20 cellular contexts compared by ENCODE assay signal in genomic region chr14:101151930-101152310, GRCh38.
A peak's percentile ranks its signal among the peaks of the same experiment; 100 is the strongest.
DNase-seq lines count a peak whose midpoint lies in the region; ATAC-seq and TF ChIP-seq lines count a peak whose summit lies in the region.
"Had no signal": no experiment of that assay in that cellular context is flagged by ENCODE, and none has a peak within 500 bp of the region (broad histone marks: within the 10 kb centered on the region; RNA-seq: fewer than 3 reads in every experiment).

No MANE protein-coding gene starts in this region.

- no peak for ATAC-seq in HG03565 (IDR thresholded peaks at IDR 0.05; ENCODE audit: unreplicated experiment)
- ATAC-seq: CD8-positive, alpha-beta T cell; HepG2; K562; Right ventricle myocardium inferior had no signal

- H3K4ac ChIP-seq in mesendoderm (ENCODE audit: low read depth, low read length), result no peak overlapping the region

- no peak for TF ChIP-seq CTCF in MM.1S (IDR thresholded peaks at IDR 0.05; ENCODE audit: low read length)

- peaks cover 57% of the 10 kb centered on the region for H3K27me3 ChIP-seq in GM23248 (replicated peaks; ENCODE audit: insufficient read depth)
- peaks cover 30% of the 10 kb centered on the region for H3K27me3 ChIP-seq in adipocyte (replicated peaks; ENCODE audit: control insufficient read depth, insufficient read depth, low read length)
- no peaks in the 10 kb centered on the region for H3K27me3 ChIP-seq in mesendoderm (ENCODE audit: insufficient read depth, low read length, poor library complexity)
- peaks cover 9% of the 10 kb centered on the region for H3K27me3 ChIP-seq in MM.1S (replicated peaks; ENCODE audit: insufficient read depth, low read length)
- H3K27me3 ChIP-seq: SJSA1 had no signal

- no peaks in the 10 kb centered on the region for H3K79me2 ChIP-seq in GM23248 (ENCODE audit: insufficient read depth)
- H3K79me2 ChIP-seq in mesendoderm (ENCODE audit: control insufficient read depth, insufficient read depth, low read length), result no peaks in the 10 kb centered on the region
- H3K79me2 ChIP-seq in MM.1S (ENCODE audit: low read length), result no peaks in the 10 kb centered on the region

- H3K36me3 ChIP-seq in GM23248 (ENCODE audit: low read depth) (no peaks in the 10 kb centered on the region), adipocyte (ENCODE audit: control insufficient read depth, insufficient read depth, low read length, severe bottlenecking) (no peaks in the 10 kb centered on the region), mesendoderm (ENCODE audit: control insufficient read depth, insufficient read depth, low read length) (no peaks in the 10 kb centered on the region), MM.1S (replicated peaks; ENCODE audit: insufficient read depth, low read length) (no peaks in the 10 kb centered on the region)
- H3K36me3 ChIP-seq: SJSA1 had no signal

- no peaks in the 10 kb centered on the region for H3K4me1 ChIP-seq in GM23248 (ENCODE audit: insufficient read depth)
- no peaks in the 10 kb centered on the region for H3K4me1 ChIP-seq in adipocyte (ENCODE audit: control insufficient read depth, insufficient read depth, low read length)
- peaks cover 5% of the 10 kb centered on the region for H3K4me1 ChIP-seq in mesendoderm (ENCODE audit: control insufficient read depth, low read depth, low read length)
- no peaks in the 10 kb centered on the region for H3K4me1 ChIP-seq in MM.1S (ENCODE audit: low read length)

- H2AK5ac ChIP-seq in mesendoderm (ENCODE audit: low read length), result no peak overlapping the region

- H2BK5ac ChIP-seq in mesendoderm (ENCODE audit: low read length), result no peak overlapping the region

- H3K18ac ChIP-seq in mesendoderm (ENCODE audit: low read length), result no peak overlapping the region

- H3K9me3 ChIP-seq in GM23248 (ENCODE audit: low read depth), result no peaks in the 10 kb centered on the region
- H3K9me3 ChIP-seq in adipocyte (ENCODE audit: control insufficient read depth, low read length), result peaks cover 9% of the 10 kb centered on the region
- H3K9me3 ChIP-seq in MM.1S (replicated peaks; ENCODE audit: insufficient read depth, low read length), result no peaks in the 10 kb centered on the region
- H3K9me3 ChIP-seq: SJSA1 had no signal

- no peak overlapping the region for H2BK15ac ChIP-seq in mesendoderm (replicated peaks; ENCODE audit: low read depth)

- H3F3A ChIP-seq in GM23248 (ENCODE audit: insufficient read depth), result no peaks in the 10 kb centered on the region
- H3F3A ChIP-seq in MM.1S (ENCODE audit: insufficient read depth, low read length), result no peaks in the 10 kb centered on the region

- H3K56ac ChIP-seq in mesendoderm (ENCODE audit: low read length), result peak overlapping the region; percentile 83

- no peak overlapping the region for H4K8ac ChIP-seq in mesendoderm (ENCODE audit: low read depth, low read length)

- 29 to 34% methylated on average over 18 of the region's 18 CpGs for WGBS in GM23248 (ENCODE audit: low coverage in 1 of 2, low lambda C conversion rate in 2 of 2, missing lambda C conversion rate in 2 of 2), 2 experiments
- whole genome bisulfite sequencing in mesendoderm (ENCODE audit: extremely low coverage, insufficient coverage, low lambda C conversion rate), result no CpG with 5 or more reads among the region's 18 CpGs

- H2AFZ ChIP-seq in GM23248 (no peak overlapping the region), MM.1S (ENCODE audit: low read length) (no peak overlapping the region)

- H2BK120ac ChIP-seq in mesendoderm (ENCODE audit: low read depth, low read length), result no peak overlapping the region

- peak overlapping the region; percentile 23 for H3K4me2 ChIP-seq in GM23248 (ENCODE audit: unreplicated experiment)
- H3K4me2 ChIP-seq in mesendoderm (ENCODE audit: low read length), result no peak overlapping the region
- H3K4me2 ChIP-seq in MM.1S (ENCODE audit: low read depth, low read length), result no peak overlapping the region

- H3K9ac ChIP-seq in GM23248, result no peak overlapping the region
- no peak overlapping the region for H3K9ac ChIP-seq in adipocyte (ENCODE audit: low read length)
- no peak overlapping the region for H3K9ac ChIP-seq in mesendoderm (ENCODE audit: low read length)
- no peak overlapping the region for H3K9ac ChIP-seq in MM.1S (ENCODE audit: low read length)

- no peak overlapping the region for H4K5ac ChIP-seq in mesendoderm (ENCODE audit: low read length)

- H3K27ac ChIP-seq in GM23248 (no peak overlapping the region), mesendoderm (ENCODE audit: low read depth, low read length) (no peak overlapping the region), MM.1S (ENCODE audit: low read length) (no peak overlapping the region)
- H3K27ac ChIP-seq: SJSA1 had no signal

- peak; percentile 24 for DNase-seq in GM23248
- no peak for DNase-seq in adipocyte (ENCODE audit: low read depth)
- DNase-seq in mesendoderm, result no peak
- no peak for DNase-seq in UCSD-AML1 (lab: John Stamatoyannopoulos, UW; ENCODE audit: unreplicated experiment)
- DNase-seq in MM.1S, result no peak
- no peak for DNase-seq in HPDE6-E6E7 (ENCODE audit: extremely low spot score)
- DNase-seq: AML-193; CD8-positive, alpha-beta T cell; DMS153; GOT3; NCI-H1105; NCI-H2029 treated with DMSO at 0.1 percent for 48 hours; NCI-H510A treated with DMSO at 0.1 percent for 48 hours; NCI-H748 treated with DMSO at 0.1 percent for 48 hours; NK-92 treated with Interleukin-12 subunit alpha and Interleukin-12 subunit beta, amount 100 ng/mL, for 24 hours had no signal

- H4K20me1 ChIP-seq in GM23248 (ENCODE audit: insufficient read depth) (no peaks in the 10 kb centered on the region), MM.1S (ENCODE audit: insufficient read depth, low read length) (no peaks in the 10 kb centered on the region)

- no peak overlapping the region for H3K23ac ChIP-seq in mesendoderm (ENCODE audit: low read length)

- 0 out of 2 replicates have a peak overlapping the region, but pooled peaks have one; percentile 12 for H3K4me3 ChIP-seq in GM23248
- peak overlapping the region; percentile 41 for H3K4me3 ChIP-seq in adipocyte (ENCODE audit: low read length)
- no peak overlapping the region for H3K4me3 ChIP-seq in mesendoderm (ENCODE audit: low read length)
- H3K4me3 ChIP-seq in MM.1S (ENCODE audit: low read length), result no peak overlapping the region
- H3K4me3 ChIP-seq: K562, SJSA1 had no signal

- in situ Hi-C loops in GM23248 (cut with MboI), result no loop called here

- no peaks in the 10 kb centered on the region for H3K79me1 ChIP-seq in mesendoderm (ENCODE audit: low read length)

- H3K9me2 ChIP-seq in GM23248 (ENCODE audit: insufficient read depth), result no peaks in the 10 kb centered on the region
- no peaks in the 10 kb centered on the region for H3K9me2 ChIP-seq in MM.1S (replicated peaks; ENCODE audit: insufficient read depth, low read length)

Comparison
In these comparisons a context has a peak if more than half of its experiments do, and no peak if none do; other contexts are left out.
1. H3K4me3 ChIP-seq: peak in GM23248 (single experiment) and adipocyte (single experiment); none in mesendoderm (single experiment) and MM.1S (single experiment).